In genomic region chr1:29157269-29157601, GRCh38 we compare ENCODE assay signal across 1 cellular context.
TF ChIP-seq lines count a peak whose summit lies in the region.

No MANE protein-coding gene starts in this region.

TF ChIP-seq in GM23338, 12 proteins besides CTCF, POLR2A, EP300 and RAD21:
- TF ChIP-seq STAT1 (IDR thresholded peaks at IDR 0.05; ENCODE audit: unreplicated experiment) (no peak), EZH2phosphoT487 (IDR thresholded peaks at IDR 0.05; ENCODE audit: unreplicated experiment) (no peak), ZNF114 (CRISPR knock-in tag; IDR thresholded peaks at IDR 0.05) (no peak), ETS1 (IDR thresholded peaks at IDR 0.05) (no peak), EZH2 (IDR thresholded peaks at IDR 0.05; ENCODE audit: low read depth, unreplicated experiment) (no peak), ZNF331 (CRISPR knock-in tag; IDR thresholded peaks at IDR 0.05; ENCODE audit: low read depth) (no peak), NANOG (IDR thresholded peaks at IDR 0.05; ENCODE audit: borderline replicate concordance) (no peak), REST (IDR thresholded peaks at IDR 0.05; ENCODE audit: unreplicated experiment) (no peak), JUNB (IDR thresholded peaks at IDR 0.05; ENCODE audit: unreplicated experiment) (no peak), ZNF462 (CRISPR knock-in tag; IDR thresholded peaks at IDR 0.05) (no peak), CREB1 (CRISPR knock-in tag; IDR thresholded peaks at IDR 0.05; ENCODE audit: low read depth) (no peak), POLR2AphosphoS5 (IDR thresholded peaks at IDR 0.05; ENCODE audit: low read depth) (no peak)
